In the genomic region with DNA sequence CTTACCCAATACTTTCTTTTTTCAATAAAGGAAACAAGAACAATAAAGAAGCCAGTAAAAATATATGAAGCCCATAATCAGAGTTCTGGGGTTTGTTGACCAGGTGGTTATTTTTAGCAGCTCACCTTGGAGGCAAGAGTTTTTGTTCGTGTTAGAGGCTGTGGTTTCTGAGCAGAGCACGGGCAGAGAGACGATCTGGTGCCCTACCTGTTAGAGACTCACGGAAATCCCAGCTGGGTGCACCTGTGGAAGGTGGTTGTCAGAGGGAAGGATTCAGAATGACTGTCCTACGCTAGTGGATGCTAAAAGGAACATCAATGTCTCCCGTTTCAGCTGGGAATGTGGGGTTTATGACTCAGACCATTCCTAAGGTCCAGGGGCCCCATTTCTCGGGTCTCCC, we compare ENCODE assay signal across 2 cellular contexts.
TF ChIP-seq lines count a peak whose summit lies in the region.

No MANE protein-coding gene starts in this region.

TF ChIP-seq in SK-N-SH, 30 proteins besides CTCF, POLR2A, EP300 and RAD21 (continued from another document):
- no peak for TF ChIP-seq ZBTB33 (IDR thresholded peaks at IDR 0.05; ENCODE audit: borderline replicate concordance, low read depth)
- no peak for TF ChIP-seq FOXM1 (IDR thresholded peaks at IDR 0.05; ENCODE audit: low read depth)
- no peak for TF ChIP-seq EZH2phosphoT487 (IDR thresholded peaks at IDR 0.05; ENCODE audit: borderline replicate concordance, low read depth)
- no peak for TF ChIP-seq TAF1 (IDR thresholded peaks at IDR 0.05; ENCODE audit: borderline replicate concordance, low read depth, low read length)
- TF ChIP-seq, protein P1, sequence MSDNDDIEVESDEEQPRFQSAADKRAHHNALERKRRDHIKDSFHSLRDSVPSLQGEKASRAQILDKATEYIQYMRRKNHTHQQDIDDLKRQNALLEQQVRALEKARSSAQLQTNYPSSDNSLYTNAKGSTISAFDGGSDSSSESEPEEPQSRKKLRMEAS (IDR thresholded peaks at IDR 0.05; ENCODE audit: low read depth), result no peak
- TF ChIP-seq RXRA (IDR thresholded peaks at IDR 0.05; ENCODE audit: borderline replicate concordance, low read depth), result no peak
- TF ChIP-seq YY1 (IDR thresholded peaks at IDR 0.05; ENCODE audit: low read depth), result no peak
- no peak for TF ChIP-seq NFIC (IDR thresholded peaks at IDR 0.05; ENCODE audit: borderline replicate concordance)
- TF ChIP-seq, protein P2, sequence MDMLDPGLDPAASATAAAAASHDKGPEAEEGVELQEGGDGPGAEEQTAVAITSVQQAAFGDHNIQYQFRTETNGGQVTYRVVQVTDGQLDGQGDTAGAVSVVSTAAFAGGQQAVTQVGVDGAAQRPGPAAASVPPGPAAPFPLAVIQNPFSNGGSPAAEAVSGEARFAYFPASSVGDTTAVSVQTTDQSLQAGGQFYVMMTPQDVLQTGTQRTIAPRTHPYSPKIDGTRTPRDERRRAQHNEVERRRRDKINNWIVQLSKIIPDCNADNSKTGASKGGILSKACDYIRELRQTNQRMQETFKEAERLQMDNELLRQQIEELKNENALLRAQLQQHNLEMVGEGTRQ (IDR thresholded peaks at IDR 0.05; ENCODE audit: borderline replicate concordance, low read depth, low read length), result no peak
- no peak for TF ChIP-seq SMC3 (IDR thresholded peaks at IDR 0.05; ENCODE audit: low read depth, low read length)
- no peak for TF ChIP-seq NRF1 (IDR thresholded peaks at IDR 0.05; ENCODE audit: low read depth, low read length)
- TF ChIP-seq, protein P3, sequence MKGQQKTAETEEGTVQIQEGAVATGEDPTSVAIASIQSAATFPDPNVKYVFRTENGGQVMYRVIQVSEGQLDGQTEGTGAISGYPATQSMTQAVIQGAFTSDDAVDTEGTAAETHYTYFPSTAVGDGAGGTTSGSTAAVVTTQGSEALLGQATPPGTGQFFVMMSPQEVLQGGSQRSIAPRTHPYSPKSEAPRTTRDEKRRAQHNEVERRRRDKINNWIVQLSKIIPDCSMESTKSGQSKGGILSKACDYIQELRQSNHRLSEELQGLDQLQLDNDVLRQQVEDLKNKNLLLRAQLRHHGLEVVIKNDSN (IDR thresholded peaks at IDR 0.05; ENCODE audit: borderline replicate concordance, low read depth), result no peak
- TF ChIP-seq, protein P4, sequence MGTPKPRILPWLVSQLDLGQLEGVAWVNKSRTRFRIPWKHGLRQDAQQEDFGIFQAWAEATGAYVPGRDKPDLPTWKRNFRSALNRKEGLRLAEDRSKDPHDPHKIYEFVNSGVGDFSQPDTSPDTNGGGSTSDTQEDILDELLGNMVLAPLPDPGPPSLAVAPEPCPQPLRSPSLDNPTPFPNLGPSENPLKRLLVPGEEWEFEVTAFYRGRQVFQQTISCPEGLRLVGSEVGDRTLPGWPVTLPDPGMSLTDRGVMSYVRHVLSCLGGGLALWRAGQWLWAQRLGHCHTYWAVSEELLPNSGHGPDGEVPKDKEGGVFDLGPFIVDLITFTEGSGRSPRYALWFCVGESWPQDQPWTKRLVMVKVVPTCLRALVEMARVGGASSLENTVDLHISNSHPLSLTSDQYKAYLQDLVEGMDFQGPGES (IDR thresholded peaks at IDR 0.05; ENCODE audit: low read depth, low read length), result no peak
- no peak for TF ChIP-seq MEF2A (IDR thresholded peaks at IDR 0.05; ENCODE audit: borderline replicate concordance, low read depth)
- TF ChIP-seq GATA2 (CRISPR knock-in tag; IDR thresholded peaks at IDR 0.05), result no peak

TF ChIP-seq in SK-N-SH treated with all-trans-retinoic acid at 6 μM for 48 hours, 23 proteins besides CTCF, POLR2A, EP300 and RAD21:
- TF ChIP-seq POU6F1 (CRISPR knock-in tag; IDR thresholded peaks at IDR 0.05; ENCODE audit: borderline replicate concordance, low read depth) (no peak), BACH2 (CRISPR knock-in tag; IDR thresholded peaks at IDR 0.05; ENCODE audit: borderline replicate concordance) (no peak), ZNF8 (CRISPR knock-in tag; IDR thresholded peaks at IDR 0.05) (no peak), CSDC2 (CRISPR knock-in tag; IDR thresholded peaks at IDR 0.05) (no peak), GLIS3 (CRISPR knock-in tag; IDR thresholded peaks at IDR 0.05) (no peak), TOX (CRISPR knock-in tag; IDR thresholded peaks at IDR 0.05; ENCODE audit: borderline replicate concordance) (no peak), ARNTL (CRISPR knock-in tag; IDR thresholded peaks at IDR 0.05; ENCODE audit: borderline replicate concordance, low read depth) (no peak), RARB (CRISPR knock-in tag; IDR thresholded peaks at IDR 0.05) (no peak), ESRRG (CRISPR knock-in tag; IDR thresholded peaks at IDR 0.05) (no peak), SNAI2 (CRISPR knock-in tag; IDR thresholded peaks at IDR 0.05) (no peak), OSR1 (CRISPR knock-in tag; IDR thresholded peaks at IDR 0.05) (no peak), ZFP30 (CRISPR knock-in tag; IDR thresholded peaks at IDR 0.05) (no peak), PPARA (CRISPR knock-in tag; IDR thresholded peaks at IDR 0.05; ENCODE audit: borderline replicate concordance) (no peak)
- TF ChIP-seq, protein P5, sequence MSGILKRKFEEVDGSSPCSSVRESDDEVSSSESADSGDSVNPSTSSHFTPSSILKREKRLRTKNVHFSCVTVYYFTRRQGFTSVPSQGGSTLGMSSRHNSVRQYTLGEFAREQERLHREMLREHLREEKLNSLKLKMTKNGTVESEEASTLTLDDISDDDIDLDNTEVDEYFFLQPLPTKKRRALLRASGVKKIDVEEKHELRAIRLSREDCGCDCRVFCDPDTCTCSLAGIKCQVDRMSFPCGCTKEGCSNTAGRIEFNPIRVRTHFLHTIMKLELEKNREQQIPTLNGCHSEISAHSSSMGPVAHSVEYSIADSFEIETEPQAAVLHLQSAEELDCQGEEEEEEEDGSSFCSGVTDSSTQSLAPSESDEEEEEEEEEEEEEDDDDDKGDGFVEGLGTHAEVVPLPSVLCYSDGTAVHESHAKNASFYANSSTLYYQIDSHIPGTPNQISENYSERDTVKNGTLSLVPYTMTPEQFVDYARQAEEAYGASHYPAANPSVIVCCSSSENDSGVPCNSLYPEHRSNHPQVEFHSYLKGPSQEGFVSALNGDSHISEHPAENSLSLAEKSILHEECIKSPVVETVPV (CRISPR knock-in tag; IDR thresholded peaks at IDR 0.05), result no peak
- TF ChIP-seq, protein P6, sequence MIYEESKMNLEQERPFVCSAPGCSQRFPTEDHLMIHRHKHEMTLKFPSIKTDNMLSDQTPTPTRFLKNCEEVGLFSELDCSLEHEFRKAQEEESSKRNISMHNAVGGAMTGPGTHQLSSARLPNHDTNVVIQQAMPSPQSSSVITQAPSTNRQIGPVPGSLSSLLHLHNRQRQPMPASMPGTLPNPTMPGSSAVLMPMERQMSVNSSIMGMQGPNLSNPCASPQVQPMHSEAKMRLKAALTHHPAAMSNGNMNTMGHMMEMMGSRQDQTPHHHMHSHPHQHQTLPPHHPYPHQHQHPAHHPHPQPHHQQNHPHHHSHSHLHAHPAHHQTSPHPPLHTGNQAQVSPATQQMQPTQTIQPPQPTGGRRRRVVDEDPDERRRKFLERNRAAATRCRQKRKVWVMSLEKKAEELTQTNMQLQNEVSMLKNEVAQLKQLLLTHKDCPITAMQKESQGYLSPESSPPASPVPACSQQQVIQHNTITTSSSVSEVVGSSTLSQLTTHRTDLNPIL (CRISPR knock-in tag; IDR thresholded peaks at IDR 0.05; ENCODE audit: low read depth), result no peak
TF ChIP-seq in SK-N-SH treated with all-trans-retinoic acid at 6 μM for 48 hours: peak in this region for 0.
